Comparison of ENCODE assay signal across 3 cellular contexts in genomic region chr13:56628886-56629285, GRCh38.
DNase-seq lines count a peak whose midpoint lies in the region; ATAC-seq, FAIRE-seq and TF ChIP-seq lines count a peak whose summit lies in the region.
"Not testable (repeated sequence)": the region's sequence is repeated elsewhere in the genome, so short reads cannot be mapped to it uniquely, and the experiment has no call there.

No MANE protein-coding gene starts in this region.

- H3K36me3 Mint-ChIP-seq in chondrocyte (ENCODE audit: low read depth) = not testable (repeated sequence)

- H3K9me3 ChIP-seq in kidney (ENCODE audit: control insufficient read depth in 1 of 2, low read length in 2 of 2) = not testable (repeated sequence)

- not testable (repeated sequence) for H3K4me3 Mint-ChIP-seq in chondrocyte (ENCODE audit: unreplicated experiment)

- not testable (repeated sequence) for H3K36me3 ChIP-seq in kidney (ENCODE audit: control insufficient read depth in 1 of 2, insufficient read depth in 2 of 2, low read length in 2 of 2)

- not testable (repeated sequence) for TF ChIP-seq CTCF in chondrocyte (IDR thresholded peaks at IDR 0.05); kidney (IDR thresholded peaks at IDR 0.05; ENCODE audit: borderline replicate concordance, extremely low read depth, insufficient read depth)

- not testable (repeated sequence) for H3K27ac Mint-ChIP-seq in chondrocyte (ENCODE audit: unreplicated experiment)

- H3K27ac ChIP-seq in kidney (ENCODE audit: low read depth in 2 of 2, low read length in 2 of 2) = not testable (repeated sequence)

- H3K9ac ChIP-seq in kidney (ENCODE audit: low read length in 2 of 2) = not testable (repeated sequence)

- H3K9me3 Mint-ChIP-seq in chondrocyte (ENCODE audit: low read depth) = peaks cover 62% of the 10 kb centered on the region

- not testable (repeated sequence) for FAIRE-seq in kidney (lab: Jason Lieb, UNC)

- H3K4me1 Mint-ChIP-seq in chondrocyte (ENCODE audit: low read depth) = not testable (repeated sequence)

- H3K4me1 ChIP-seq in kidney (ENCODE audit: control insufficient read depth in 1 of 2, insufficient read depth in 1 of 2, low read depth in 1 of 2, low read length in 2 of 2) = not testable (repeated sequence)

- not testable (repeated sequence) for ATAC-seq in left ventricle myocardium superior

- intact Hi-C loops in left ventricle myocardium superior (cut with micrococcal nuclease); kidney (cut with DNase I): not testable (repeated sequence)

- H3K27me3 Mint-ChIP-seq in chondrocyte (ENCODE audit: low read depth) = not testable (repeated sequence)

- DNase-seq in chondrocyte (ENCODE audit: low spot score) (peak; percentile 56), left ventricle myocardium superior (peak; percentile 9), kidney (peak; percentile 52)

- not testable (repeated sequence) for H3K4me3 ChIP-seq in kidney (ENCODE audit: low read length in 2 of 2)
